Comparison of ENCODE assay signal across 17 cellular contexts in the genomic region with DNA sequence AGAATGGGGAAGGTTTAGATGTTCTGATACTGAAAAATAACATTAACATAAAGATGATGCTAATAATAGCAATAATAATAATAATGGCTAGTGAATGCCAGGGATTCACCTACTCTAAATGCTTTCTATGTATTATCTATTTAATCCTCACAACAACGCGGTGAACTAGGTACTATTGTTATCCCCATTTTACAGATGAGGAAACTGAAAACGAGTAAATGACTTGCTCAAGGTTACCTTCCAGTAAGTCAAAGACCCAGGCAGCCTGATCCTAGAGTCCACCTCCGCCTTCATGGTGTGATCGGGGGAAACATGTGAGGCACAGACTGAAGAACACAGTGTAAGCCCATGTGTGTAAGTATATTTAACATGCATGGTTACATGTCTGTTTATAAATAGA. TPM values are rescaled to one million over a fixed set of nuclear protein-coding genes. Genes with fewer than 3 reads are reported as not detected.
DNase-seq lines count a peak whose midpoint lies in the region; ATAC-seq, FAIRE-seq and TF ChIP-seq lines count a peak whose summit lies in the region.
"Had no signal": no experiment of that assay in that cellular context is flagged by ENCODE, and none has a peak within 500 bp of the region (broad histone marks: within the 10 kb centered on the region; RNA-seq: fewer than 3 reads in every experiment).

No MANE protein-coding gene starts in this region.

- no peak overlapping the region for H3K27ac ChIP-seq in CD4-positive, alpha-beta T cell (ENCODE audit: low read depth, low read length)
- H3K27ac ChIP-seq in IMR-90 (ENCODE audit: insufficient read depth, low read length) (no peak overlapping the region), kidney (ENCODE audit: low read depth in 2 of 2, low read length in 2 of 2) (no peak overlapping the region)
- H3K27ac ChIP-seq: A549 had no signal

- H3K56ac ChIP-seq in IMR-90 (ENCODE audit: extremely low read depth, insufficient read depth, low read length), result no peak overlapping the region

- H2AK9ac ChIP-seq in IMR-90 (replicated peaks; ENCODE audit: low read depth, low read length, poor library complexity), result no peak overlapping the region

- TF ChIP-seq CTCF in CD4-positive, alpha-beta T cell (IDR thresholded peaks at IDR 0.05), result no peak
- no peak for TF ChIP-seq CTCF in IMR-90 (conservative IDR thresholded peaks at IDR 0.05; ENCODE audit: low read depth, low read length)
- no peak for TF ChIP-seq CTCF in kidney (IDR thresholded peaks at IDR 0.05; ENCODE audit: borderline replicate concordance, extremely low read depth, insufficient read depth)

- H2AK5ac ChIP-seq in IMR-90 (ENCODE audit: low read depth, low read length), result peak overlapping the region; percentile 17; the same call in 1 of the 2 replicates

- H3K4me1 ChIP-seq in IMR-90 (ENCODE audit: control insufficient read depth, insufficient read depth, low read length), result peaks cover 13% of the 10 kb centered on the region
- H3K4me1 ChIP-seq in kidney (ENCODE audit: control insufficient read depth in 1 of 2, insufficient read depth in 1 of 2, low read depth in 1 of 2, low read length in 2 of 2), result peaks cover 0 to 3% of the 10 kb centered on the region in 2 donors
- H3K4me1 ChIP-seq: A549, BE2C had no signal

- no peak overlapping the region for H2AFZ ChIP-seq in IMR-90 (replicated peaks; ENCODE audit: low read length, poor library complexity)

- no CpG with 5 or more reads among the region's 5 CpGs for WGBS in IMR-90 (ENCODE audit: extremely low coverage in 2 of 2, insufficient read length in 1 of 2), 2 experiments

- H3K36me3 ChIP-seq in IMR-90 (ENCODE audit: control insufficient read depth, insufficient read depth, low read length) (peaks cover 13% of the 10 kb centered on the region; the same call in 1 of the 2 replicates), kidney (ENCODE audit: control insufficient read depth in 1 of 2, insufficient read depth in 2 of 2, low read length in 2 of 2) (no peaks in the 10 kb centered on the region)
- H3K36me3 ChIP-seq: BE2C had no signal

- dilution Hi-C loops in IMR-90 (cut with HindIII; ENCODE audit: low sequenced_read_pairs, unreplicated experiment), result no loop called here

- 0 out of 2 replicates have a peak overlapping the region, but pooled peaks have one; percentile 37 for H3K4ac ChIP-seq in IMR-90 (ENCODE audit: low read depth, low read length)

- POLR2A ChIA-PET in CD4-positive, alpha-beta T cell (lab: Charles Lee), result no interaction called here
- POLR2A ChIA-PET in IMR-90 (lab: Charles Lee; ENCODE audit: unreplicated experiment), result no interaction called here

- H3K9me1 ChIP-seq in IMR-90 (ENCODE audit: insufficient read depth, low read length), result peaks cover 20% of the 10 kb centered on the region

- H3K4me3 Mint-ChIP-seq in CD4-positive, alpha-beta T cell, result no peak overlapping the region
- H3K4me3 Mint-ChIP-seq in central memory CD8-positive, alpha-beta T cell, result no peak overlapping the region

- intact Hi-C loops in CD4-positive, alpha-beta T cell (cut with DNase I, micrococcal nuclease), result no loop called here
- intact Hi-C loops in IMR-90 (cut with micrococcal nuclease) (no loop called here), kidney (cut with DNase I) (no loop called here)

- TF ChIP-seq POLR2A in IMR-90 (IDR thresholded peaks at IDR 0.05; ENCODE audit: low read depth, low read length), result no peak

- no peaks in the 10 kb centered on the region for H4K20me1 ChIP-seq in IMR-90 (ENCODE audit: insufficient read depth, low read length)

- H3K27ac Mint-ChIP-seq in CD4-positive, alpha-beta T cell, result peak overlapping the region; percentile 95
- peak overlapping the region; percentile 64 for H3K27ac Mint-ChIP-seq in central memory CD8-positive, alpha-beta T cell (ENCODE audit: low read depth)

- H3K27me3 Mint-ChIP-seq in CD4-positive, alpha-beta T cell, result no peaks in the 10 kb centered on the region
- peaks cover 9% of the 10 kb centered on the region for H3K27me3 Mint-ChIP-seq in central memory CD8-positive, alpha-beta T cell

- TF ChIP-seq RAD21 in IMR-90 (IDR thresholded peaks at IDR 0.05; ENCODE audit: low read length), result no peak

- no peak for DNase-seq in CD4-positive, alpha-beta T cell
- DNase-seq in IMR-90, result no peak
- no peak for DNase-seq in central memory CD8-positive, alpha-beta T cell (ENCODE audit: low spot score in 2 of 2)
- DNase-seq in kidney, result no peak
- DNase-seq in GM03348 (ENCODE audit: low spot score), result no peak
- DNase-seq: BE2C, Calu3, DMS 273 treated with DMSO at 0.1 percent for 48 hours, EL, Kasumi-1 had no signal

- no peak overlapping the region for H4K5ac ChIP-seq in IMR-90 (ENCODE audit: low read depth, low read length)

- no TSS peak for BruUV-seq in IMR-90 (replicated peaks; lab: Mats Ljungman, UMichigan)

- H3K23ac ChIP-seq in IMR-90 (ENCODE audit: low read depth, low read length), result no peak overlapping the region

- no peak overlapping the region for H4K91ac ChIP-seq in IMR-90 (ENCODE audit: insufficient read depth, low read depth, low read length)

- H3K4me3 ChIP-seq in IMR-90 (ENCODE audit: insufficient read depth, low read depth, low read length) (no peak overlapping the region), kidney (ENCODE audit: low read length in 2 of 2) (no peak overlapping the region)
- H3K4me3 ChIP-seq: A549 had no signal

- no peaks in the 10 kb centered on the region for H3K9me3 Mint-ChIP-seq in CD4-positive, alpha-beta T cell
- H3K9me3 Mint-ChIP-seq in central memory CD8-positive, alpha-beta T cell, result peaks cover 5% of the 10 kb centered on the region

- H3K9ac ChIP-seq in IMR-90 (ENCODE audit: low read depth, low read length) (no peak overlapping the region), kidney (ENCODE audit: low read length in 2 of 2) (no peak overlapping the region)

- H3K4me1 Mint-ChIP-seq in CD4-positive, alpha-beta T cell (ENCODE audit: low read depth), result peaks cover 56% of the 10 kb centered on the region
- H3K4me1 Mint-ChIP-seq in central memory CD8-positive, alpha-beta T cell, result peaks cover 42% of the 10 kb centered on the region

- no peak overlapping the region for H4K8ac ChIP-seq in IMR-90 (ENCODE audit: low read depth in 2 of 2, low read length in 2 of 2)

- no peaks in the 10 kb centered on the region for H3K36me3 Mint-ChIP-seq in CD4-positive, alpha-beta T cell (ENCODE audit: low read depth)
- H3K36me3 Mint-ChIP-seq in central memory CD8-positive, alpha-beta T cell (ENCODE audit: insufficient read depth), result peaks cover 10% of the 10 kb centered on the region

- ATAC-seq in CD4-positive, alpha-beta T cell (ENCODE audit: poor library complexity), result no peak
- ATAC-seq in IMR-90 (ENCODE audit: low read depth) (no peak), GM19463 (IDR thresholded peaks at IDR 0.05; ENCODE audit: unreplicated experiment) (no peak)
- ATAC-seq in central memory CD8-positive, alpha-beta T cell (replicated peaks; ENCODE audit: extremely low read depth, poor library complexity, severe bottlenecking), result no peak
- ATAC-seq: A549, HCT116, HepG2 had no signal

- H3K9me3 ChIP-seq in CD4-positive, alpha-beta T cell (ENCODE audit: control insufficient read depth, low read length), result no peaks in the 10 kb centered on the region
- H3K9me3 ChIP-seq in IMR-90 (ENCODE audit: control insufficient read depth, insufficient read depth, low read length), result no peaks in the 10 kb centered on the region
- no peaks in the 10 kb centered on the region for H3K9me3 ChIP-seq in kidney (ENCODE audit: control insufficient read depth in 1 of 2, low read length in 2 of 2)
- H3K9me3 ChIP-seq: A549, BE2C had no signal

- no peak overlapping the region for H3K14ac ChIP-seq in IMR-90 (replicated peaks; ENCODE audit: low read depth, low read length)

- H3K4me2 ChIP-seq in IMR-90 (ENCODE audit: low read depth, low read length), result no peak overlapping the region
- H3K4me2 ChIP-seq: A549 had no signal

- no peak overlapping the region for H2BK5ac ChIP-seq in IMR-90 (ENCODE audit: low read depth, low read length, poor library complexity, severe bottlenecking)

- H3K18ac ChIP-seq in IMR-90 (ENCODE audit: low read depth, low read length), result no peak overlapping the region

- no peak overlapping the region; the same call in 1 of the 2 replicates for H2BK120ac ChIP-seq in IMR-90 (ENCODE audit: low read depth, low read length)

- in situ Hi-C loops in IMR-90 (cut with MboI; ENCODE audit: low sequenced_read_pairs), result no loop called here

- CTCF ChIA-PET in CD4-positive, alpha-beta T cell (lab: Charles Lee), result interaction anchor here (2.2 kb wide), 1 partner anchor 47 kb away, joined by 10 read pairs; no protein-coding TSS in a partner anchor
- CTCF ChIA-PET in IMR-90 (lab: Yijun Ruan, JAX), result no interaction called here

- H2BK15ac ChIP-seq in IMR-90 (ENCODE audit: low read depth, low read length), result no peak overlapping the region

- FAIRE-seq in kidney (lab: Jason Lieb, UNC), result no peak
- FAIRE-seq: A549, G401.6, H54, HepG2, HTR-8/SVneo had no signal

- no peaks in the 10 kb centered on the region; a peak in 1 of 4 replicates for H3K79me1 ChIP-seq in IMR-90 (ENCODE audit: low read depth in 1 of 2, low read length in 2 of 2)

- no peaks in the 10 kb centered on the region for H3K27me3 ChIP-seq in CD4-positive, alpha-beta T cell (ENCODE audit: control insufficient read depth, insufficient read depth, low read length)
- H3K27me3 ChIP-seq in IMR-90 (ENCODE audit: control insufficient read depth, insufficient read depth, low read length), result no peaks in the 10 kb centered on the region
- H3K27me3 ChIP-seq: BE2C had no signal

- H2BK20ac ChIP-seq in IMR-90 (ENCODE audit: low read depth, low read length), result no peak overlapping the region

TF ChIP-seq in IMR-90, 13 proteins besides CTCF, POLR2A, EP300 and RAD21 (continues in another document):
- no peak for TF ChIP-seq RCOR1 (IDR thresholded peaks at IDR 0.05; ENCODE audit: insufficient replicate concordance, low read length)
- no peak for TF ChIP-seq MAZ (IDR thresholded peaks at IDR 0.05; ENCODE audit: borderline replicate concordance, low read depth, low read length)
- TF ChIP-seq MXI1 (IDR thresholded peaks at IDR 0.05; ENCODE audit: borderline replicate concordance, low read depth, low read length), result no peak
- TF ChIP-seq CHD1 (IDR thresholded peaks at IDR 0.05; ENCODE audit: low read depth, low read length), result no peak
- no peak for TF ChIP-seq FOS (IDR thresholded peaks at IDR 0.05; ENCODE audit: low read depth, low read length)
- no peak for TF ChIP-seq BHLHE40 (IDR thresholded peaks at IDR 0.05; ENCODE audit: low read depth, low read length)

RNA-seq across cellular contexts. Expression of gene LRRC2, which starts 30.4 kb away (rescaled TPM):
- total RNA-seq in CD4-positive, alpha-beta T cell, result under 1 TPM; 0.59 to 0.91 TPM
- total RNA-seq in IMR-90 (2012; rRNA removed), result 4.1 and 4.7 TPM in 2 replicates
- polyA plus RNA-seq in IMR-90 (2012; rRNA removed), result 2.5 and 2.9 TPM in 2 replicates
- polyA plus RNA-seq in IMR-90 (2012; cell fraction: cytosol; rRNA removed), result 0.96 and 1.2 TPM in 2 replicates
- 0.75 and 3.6 TPM in 2 replicates for polyA plus RNA-seq in IMR-90 (2012; cell fraction: nucleus; rRNA removed; ENCODE audit: low replicate concordance)
- total RNA-seq in kidney, result 7.5 TPM
- polyA plus RNA-seq in kidney (ENCODE audit: insufficient read depth, low read depth, low replicate concordance), result 3.4 TPM
- total RNA-seq: Calu3 had no signal
- polyA plus RNA-seq: A549 had no signal

RNA-seq across cellular contexts. Expression of gene RTP3, which starts 38.0 kb away (rescaled TPM):
- total RNA-seq in CD4-positive, alpha-beta T cell, result not detected
- total RNA-seq in IMR-90 (2012; rRNA removed) (0.18 TPM in 1 of 2 replicates, not detected in the other), kidney (not detected)
- polyA plus RNA-seq in IMR-90 (2012; rRNA removed) (0.10 and 0.26 TPM in 2 replicates), kidney (ENCODE audit: insufficient read depth, low read depth, low replicate concordance) (0.30 TPM)
- 0.05 TPM in 1 of 2 replicates, not detected in the other for polyA plus RNA-seq in IMR-90 (2012; cell fraction: cytosol; rRNA removed)
- polyA plus RNA-seq in IMR-90 (2012; cell fraction: nucleus; rRNA removed; ENCODE audit: low replicate concordance), result 0.08 TPM in 1 of 2 replicates, not detected in the other
- total RNA-seq: Calu3 had no signal
- polyA plus RNA-seq: A549, HepG2 had no signal
